ENCODE assay signal across 28 cellular contexts in the genomic region with DNA sequence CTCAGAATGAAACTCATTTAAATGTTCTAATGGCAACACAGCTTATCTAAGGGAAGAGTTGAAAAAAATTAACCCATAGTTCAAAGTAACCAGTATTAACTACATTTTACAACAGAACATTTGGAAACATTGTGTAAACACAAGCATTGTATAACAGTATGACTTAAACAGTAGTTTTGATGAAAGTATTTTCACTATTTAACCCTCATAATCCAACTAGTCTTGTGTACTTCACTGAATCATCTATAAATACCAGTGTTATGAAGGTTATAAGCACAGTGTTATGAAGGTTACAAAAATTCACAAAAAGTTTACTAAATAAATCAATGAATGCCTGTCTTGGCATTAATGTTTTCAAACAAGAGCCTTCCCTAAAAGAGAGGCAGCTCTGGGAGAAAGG.
DNase-seq lines count a peak whose midpoint lies in the region; ATAC-seq, FAIRE-seq and TF ChIP-seq lines count a peak whose summit lies in the region.
"Had no signal": no experiment of that assay in that cellular context is flagged by ENCODE, and none has a peak within 500 bp of the region (broad histone marks: within the 10 kb centered on the region; RNA-seq: fewer than 3 reads in every experiment).

No MANE protein-coding gene starts in this region.

- SMC1A ChIA-PET in GM12878 (lab: Charles Lee; ENCODE audit: uncharacterized antibody, unreplicated experiment): interaction anchor here (0.5 to 1.2 kb wide), 3 partner anchors 10 to 82 kb away, joined by 3 to 4 read pairs (median 3); no protein-coding TSS in a partner anchor

- TF ChIP-seq POLR2A in GM12878 (IDR thresholded peaks at IDR 0.05; ENCODE audit: low read depth, low read length): no peak
- no peak for TF ChIP-seq POLR2A in sigmoid colon (IDR thresholded peaks at IDR 0.05)

- H3K4ac ChIP-seq in neuronal stem cell (ENCODE audit: low read length): no peak overlapping the region

- TF ChIP-seq EP300 in GM12878 (IDR thresholded peaks at IDR 0.05; ENCODE audit: borderline replicate concordance in 1 of 2, control insufficient read depth in 1 of 2, low read depth in 2 of 2, low read length in 2 of 2) (no peak), sigmoid colon (IDR thresholded peaks at IDR 0.05) (no peak)

- H3K23ac ChIP-seq in neuronal stem cell (ENCODE audit: low read depth, low read length, poor library complexity): no peak overlapping the region

- H3K9me3 ChIP-seq in HEK293 (ENCODE audit: control insufficient read depth, insufficient read depth, low read depth, low read length): no peaks in the 10 kb centered on the region
- H3K9me3 ChIP-seq in GM12878 (replicated peaks; ENCODE audit: control insufficient read depth, insufficient read depth, low read length): no peaks in the 10 kb centered on the region; the same call in 2 of the 3 replicates
- H3K9me3 ChIP-seq in sigmoid colon: no peaks in the 10 kb centered on the region
- H3K9me3 ChIP-seq in colonic mucosa: no peaks in the 10 kb centered on the region
- H3K9me3 ChIP-seq in neuronal stem cell (replicated peaks in 1 of 2; ENCODE audit: control insufficient read depth in 2 of 2, insufficient read depth in 1 of 2, low read depth in 1 of 2, low read length in 2 of 2): no peaks in the 10 kb centered on the region
- H3K9me3 ChIP-seq: body of pancreas, suprapubic skin, upper lobe of right lung had no signal

- H3K9me3 Mint-ChIP-seq in glutamatergic neuron (ENCODE audit: unreplicated experiment): no peaks in the 10 kb centered on the region
- H3K9me3 Mint-ChIP-seq: activated CD4-positive, alpha-beta memory T cell treated with anti-CD3 and anti-CD28 coated beads for 36 hours; natural killer cell; stimulated activated memory B cell treated with anti-CD40 and anti-IgM and Interleukin-4, amounts not matched to agents 10 μg/mL and 1 μg/mL and 100 μg/mL, for 72 hours had no signal

- H4K91ac ChIP-seq in neuronal stem cell (ENCODE audit: low read depth, low read length, poor library complexity): no peak overlapping the region

- H2BK15ac ChIP-seq in neuronal stem cell (ENCODE audit: low read length): no peak overlapping the region

- no TSS peak for BruUV-seq in GM12878 (replicated peaks; lab: Mats Ljungman, UMichigan)

- no peaks in the 10 kb centered on the region for H3K79me1 ChIP-seq in neuronal stem cell (ENCODE audit: low read depth, low read length)

- H3K79me2 ChIP-seq in GM12878 (ENCODE audit: control insufficient read depth, insufficient read depth, low read length): peaks cover 33% of the 10 kb centered on the region

- no peaks in the 10 kb centered on the region for H3K36me3 Mint-ChIP-seq in glutamatergic neuron (ENCODE audit: unreplicated experiment)
- H3K36me3 Mint-ChIP-seq: natural killer cell had no signal

- peaks cover 0 to 10% of the 10 kb centered on the region in 2 experiments; a peak in 1 of 3 replicates for H3K36me3 ChIP-seq in HEK293 (ENCODE audit: control insufficient read depth in 2 of 2, insufficient read depth in 1 of 2, low read length in 2 of 2)
- peaks cover 3% of the 10 kb centered on the region in 2 experiments; a peak in 2 of 4 replicates for H3K36me3 ChIP-seq in GM12878 (ENCODE audit: control insufficient read depth in 2 of 2, insufficient read depth in 2 of 2, low read length in 1 of 2)
- H3K36me3 ChIP-seq in sigmoid colon: peaks cover 0 to 19% (median 0%) of the 10 kb centered on the region in 4 donors
- H3K36me3 ChIP-seq in colonic mucosa: no peaks in the 10 kb centered on the region
- peaks cover 0 to 48% of the 10 kb centered on the region in 2 donors for H3K36me3 ChIP-seq in neuronal stem cell (replicated peaks in 1 of 2; ENCODE audit: control insufficient read depth in 2 of 2, insufficient read depth in 2 of 2, low read length in 2 of 2)

- no peak overlapping the region for H4K8ac ChIP-seq in neuronal stem cell (ENCODE audit: low read depth, low read length)

- intact Hi-C loops in GM12878 (cut with micrococcal nuclease; ENCODE audit: unreplicated experiment): no loop called here
- intact Hi-C loops in sigmoid colon (cut with DNase I): no loop called here
- intact Hi-C loops in colonic mucosa (cut with DNase I): no loop called here

- H3K27me3 ChIP-seq in GM12878 (replicated peaks in 1 of 2; ENCODE audit: control insufficient read depth in 2 of 2, insufficient read depth in 2 of 2, low read length in 1 of 2) (no peaks in the 10 kb centered on the region), sigmoid colon (no peaks in the 10 kb centered on the region), colonic mucosa (no peaks in the 10 kb centered on the region), neuronal stem cell (ENCODE audit: control insufficient read depth in 3 of 3, insufficient read depth in 3 of 3, low read depth in 1 of 3, low read length in 3 of 3) (no peaks in the 10 kb centered on the region)
- H3K27me3 ChIP-seq: BLaER1 treated with 17β-estradiol and CSF1 and Interleukin-3, amounts not matched to agents 10 nM and 100 nM; body of pancreas; suprapubic skin; upper lobe of right lung had no signal

- H2AK5ac ChIP-seq in neuronal stem cell (ENCODE audit: low read depth, low read length): no peak overlapping the region

- FAIRE-seq in GM12878 (lab: Jason Lieb, UNC): no peak
- FAIRE-seq: endothelial cell of umbilical vein, H1, islet of Langerhans had no signal

- H2BK120ac ChIP-seq in neuronal stem cell (ENCODE audit: low read depth, low read length): no peak overlapping the region

- no peak overlapping the region for H3K9ac ChIP-seq in GM12878 (ENCODE audit: control insufficient read depth, insufficient read depth, low read length)
- no peak overlapping the region for H3K9ac ChIP-seq in colonic mucosa (ENCODE audit: low read depth in 2 of 2, low read length in 2 of 2)
- no peak overlapping the region for H3K9ac ChIP-seq in neuronal stem cell (ENCODE audit: low read depth, low read length, poor library complexity)
- H3K9ac ChIP-seq: BLaER1 treated with 17β-estradiol and CSF1 and Interleukin-3, amounts not matched to agents 10 nM and 100 nM had no signal

- no peak overlapping the region for H2BK12ac ChIP-seq in neuronal stem cell (ENCODE audit: low read length)

- H3K4me3 Mint-ChIP-seq in glutamatergic neuron (ENCODE audit: unreplicated experiment): no peak overlapping the region
- H3K4me3 Mint-ChIP-seq: activated CD4-positive, alpha-beta memory T cell treated with anti-CD3 and anti-CD28 coated beads for 36 hours; natural killer cell; stimulated activated memory B cell treated with anti-CD40 and anti-IgM and Interleukin-4, amounts not matched to agents 10 μg/mL and 1 μg/mL and 100 μg/mL, for 72 hours had no signal

- H2BK5ac ChIP-seq in neuronal stem cell (ENCODE audit: low read length): no peak overlapping the region

- H3K4me2 ChIP-seq in GM12878 (ENCODE audit: control insufficient read depth, insufficient read depth): no peak overlapping the region
- H3K4me2 ChIP-seq in neuronal stem cell (ENCODE audit: insufficient read depth, low read length, poor library complexity, severe bottlenecking): no peak overlapping the region

- ATAC-seq in GM12878: peak; percentile 7; the same call in 1 of the 3 replicates
- ATAC-seq: natural killer cell; stimulated activated memory B cell treated with anti-CD40 and anti-IgM and Interleukin-4, amounts not matched to agents 10 μg/mL and 1 μg/mL and 100 μg/mL, for 72 hours had no signal

- peaks cover 9% of the 10 kb centered on the region; the same call in 1 of the 2 replicates for H3K4me1 ChIP-seq in HEK293 (ENCODE audit: control insufficient read depth, insufficient read depth, low read length)
- H3K4me1 ChIP-seq in GM12878 (ENCODE audit: control insufficient read depth, insufficient read depth, low read length): peaks cover 10% of the 10 kb centered on the region; the same call in 1 of the 2 replicates
- H3K4me1 ChIP-seq in sigmoid colon: peaks cover 0 to 78% (median 65%) of the 10 kb centered on the region in 4 donors
- H3K4me1 ChIP-seq in colonic mucosa: no peaks in the 10 kb centered on the region
- H3K4me1 ChIP-seq in neuronal stem cell (ENCODE audit: control insufficient read depth in 2 of 2, insufficient read depth in 1 of 2, low read depth in 1 of 2, low read length in 2 of 2): peaks cover 0 to 4% of the 10 kb centered on the region in 2 donors

- TF ChIP-seq CTCF in HEK293 (tag by site-specific recombination; IDR thresholded peaks at IDR 0.05): no peak
- TF ChIP-seq CTCF in GM12878 (IDR thresholded peaks at IDR 0.05 in 2 of 3, conservative IDR thresholded peaks at IDR 0.05 in 1 of 3; ENCODE audit: control insufficient read depth in 2 of 3, extremely low read depth in 1 of 3, insufficient read depth in 1 of 3, low read depth in 3 of 3, low read length in 3 of 3): no peak
- TF ChIP-seq CTCF in glutamatergic neuron (IDR thresholded peaks at IDR 0.05; ENCODE audit: partially characterized antibody, unreplicated experiment): no peak
- no peak for TF ChIP-seq CTCF in sigmoid colon (IDR thresholded peaks at IDR 0.05)
- no peak for TF ChIP-seq CTCF in GM13976 (IDR thresholded peaks at IDR 0.05; ENCODE audit: borderline replicate concordance, control extremely low read depth, extremely low read depth, insufficient read depth, missing control alignments)
- TF ChIP-seq CTCF in colonic mucosa (IDR thresholded peaks at IDR 0.05): no peak

- H3K4me3 ChIP-seq in HEK293 (ENCODE audit: low read depth, low read length) (no peak overlapping the region), GM12878 (no peak overlapping the region), sigmoid colon (no peak overlapping the region), colonic mucosa (no peak overlapping the region), neuronal stem cell (ENCODE audit: low read length in 2 of 2) (no peak overlapping the region)
- H3K4me3 ChIP-seq: BLaER1 treated with 17β-estradiol and CSF1 and Interleukin-3, amounts not matched to agents 10 nM and 100 nM; body of pancreas; suprapubic skin; upper lobe of right lung had no signal

- RAD21 ChIA-PET in GM12878 (lab: Charles Lee; ENCODE audit: unreplicated experiment): interaction anchor here (2.5 kb wide), 1 partner anchor 62 kb away, joined by 10 read pairs; no protein-coding TSS in a partner anchor

- no peak overlapping the region for H3K18ac ChIP-seq in neuronal stem cell (ENCODE audit: low read length)

- DNase-seq in GM12878 (ENCODE audit: low read depth, low spot score) (no peak), glutamatergic neuron (no peak), sigmoid colon (no peak), GM13976 (ENCODE audit: low spot score) (no peak), colonic mucosa (no peak), neuronal stem cell (ENCODE audit: low spot score) (no peak), EL (no peak)
- DNase-seq: activated CD4-positive, alpha-beta memory T cell treated with anti-CD3 and anti-CD28 coated beads for 36 hours; activated CD4-positive, CD25-positive, alpha-beta regulatory T cell treated with anti-CD3 and anti-CD28 coated beads, Interleukin-2, amount 50 U/mL, for 72 hours; activated CD8-positive, alpha-beta memory T cell treated with anti-CD3 and anti-CD28 coated beads, Interleukin-2, amount 50 U/mL, for 4 hours; activated naive CD4-positive, alpha-beta T cell treated with Interleukin-2 at 50 U/mL for 16 hours; MM.1S; natural killer cell; NCI-H1105 treated with DMSO at 0.1 percent for 48 hours; NCI-H526; NK-92 treated with Interleukin-12 subunit alpha and Interleukin-12 subunit beta, amount 100 ng/mL, for 24 hours; PC-3; T-helper 2 cell; upper lobe of right lung had no signal

- H2AFZ ChIP-seq in GM12878 (ENCODE audit: control insufficient read depth, low read depth, low read length): no peak overlapping the region
- no peak overlapping the region for H2AFZ ChIP-seq in neuronal stem cell (ENCODE audit: low read length)

- no peaks in the 10 kb centered on the region for H4K20me1 ChIP-seq in GM12878 (ENCODE audit: control insufficient read depth, insufficient read depth)

- in situ Hi-C loops in GM12878 (cut with MboI) (no loop called here), GM13976 (cut with MboI; ENCODE audit: low sequenced_read_pairs, unreplicated experiment) (no loop called here)

- peaks cover 9% of the 10 kb centered on the region for H3K4me1 Mint-ChIP-seq in glutamatergic neuron (ENCODE audit: low read depth, unreplicated experiment)

- CTCF ChIA-PET in HEK293 (lab: Yijun Ruan, JAX) (interaction anchor here (0.6 kb wide), 1 partner anchor 322 kb away, joined by 3 read pairs; no protein-coding TSS in a partner anchor), GM12878 (lab: Yijun Ruan, JAX) (interaction anchor here (1.1 kb wide), 1 partner anchor 25 kb away, joined by 3 read pairs; no protein-coding TSS in a partner anchor)

- TF ChIP-seq RAD21 in GM12878 (IDR thresholded peaks at IDR 0.05; ENCODE audit: insufficient read depth, low read depth, low read length): no peak

- no peaks in the 10 kb centered on the region for H3K27me3 Mint-ChIP-seq in glutamatergic neuron (ENCODE audit: unreplicated experiment)
- H3K27me3 Mint-ChIP-seq: activated CD4-positive, alpha-beta memory T cell treated with anti-CD3 and anti-CD28 coated beads for 36 hours; stimulated activated memory B cell treated with anti-CD40 and anti-IgM and Interleukin-4, amounts not matched to agents 10 μg/mL and 1 μg/mL and 100 μg/mL, for 72 hours had no signal

- H3K14ac ChIP-seq in neuronal stem cell (ENCODE audit: low read length): no peak overlapping the region

- POLR2A ChIA-PET in HEK293 (lab: Yijun Ruan, JAX) (interaction anchor here (0.6 kb wide), 1 partner anchor 36 kb away, joined by 3 read pairs; no protein-coding TSS in a partner anchor), GM12878 (lab: Charles Lee) (interaction anchor here (0.8 to 0.9 kb wide), 2 partner anchors 10 to 601 kb away, joined by 3 read pairs; a partner anchor contains a TSS)

- H3K27ac ChIP-seq in HEK293 (ENCODE audit: extremely low read depth, low read depth, low read length) (no peak overlapping the region), GM12878 (ENCODE audit: control insufficient read depth, insufficient read depth) (no peak overlapping the region), sigmoid colon (peak overlapping the region; percentile 39 to 77 (median 68)), colonic mucosa (no peak overlapping the region), neuronal stem cell (replicated peaks; ENCODE audit: low read length) (no peak overlapping the region)
- H3K27ac ChIP-seq: HL-60 had no signal

- peak overlapping the region; percentile 71 for H3K27ac Mint-ChIP-seq in glutamatergic neuron (ENCODE audit: unreplicated experiment)
- H3K27ac Mint-ChIP-seq: activated CD4-positive, alpha-beta memory T cell treated with anti-CD3 and anti-CD28 coated beads for 36 hours; natural killer cell; stimulated activated memory B cell treated with anti-CD40 and anti-IgM and Interleukin-4, amounts not matched to agents 10 μg/mL and 1 μg/mL and 100 μg/mL, for 72 hours had no signal

Comparison
In these comparisons a context has a peak if more than half of its experiments do, and no peak if none do; other contexts are left out.
1. H3K27ac ChIP-seq: peak in sigmoid colon (4 of 4); none in HEK293 (single experiment), GM12878 (single experiment), colonic mucosa (single experiment) and neuronal stem cell (single experiment).